ENCODE assay signal across 1 cellular context in genomic region chrX:12954981-12955380, GRCh38.
TF ChIP-seq lines count a peak whose summit lies in the region.

No MANE protein-coding gene starts in this region.

TF ChIP-seq in IMR-90, 13 proteins besides CTCF, POLR2A, EP300 and RAD21 (continued from another document):
- TF ChIP-seq USF2 (IDR thresholded peaks at IDR 0.05; ENCODE audit: low read depth, low read length) (no peak), CEBPB (IDR thresholded peaks at IDR 0.05; ENCODE audit: low read depth, low read length) (no peak), MAFK (IDR thresholded peaks at IDR 0.05; ENCODE audit: low read depth, low read length) (no peak), RFX5 (IDR thresholded peaks at IDR 0.05; ENCODE audit: low read depth, low read length) (no peak)
